7 cellular contexts compared by ENCODE assay signal in genomic region chr19:19946226-19946625, GRCh38. TPM values are rescaled to one million over a fixed set of nuclear protein-coding genes. Genes with fewer than 3 reads are reported as not detected.
"Had no signal": no experiment of that assay in that cellular context is flagged by ENCODE, and none has a peak within 500 bp of the region (broad histone marks: within the 10 kb centered on the region; RNA-seq: fewer than 3 reads in every experiment).

No MANE protein-coding gene starts in this region.

- H3K36me3 Mint-ChIP-seq: IgD-negative memory B cell had no signal

- ATAC-seq: HepG2, K562 had no signal

- H3K27ac Mint-ChIP-seq: IgD-negative memory B cell had no signal

- H3K4me3 Mint-ChIP-seq: IgD-negative memory B cell had no signal

- H3K27me3 Mint-ChIP-seq: IgD-negative memory B cell had no signal

- H3K4me1 Mint-ChIP-seq: IgD-negative memory B cell had no signal

- DNase-seq: IMR-90, KBM-7, KG1 had no signal

RNA-seq across cellular contexts. Expression of gene ZNF93, which starts 45.5 kb away (rescaled TPM):
- total RNA-seq: HT-29 had no signal
